ENCODE assay signal across 8 cellular contexts in genomic region chr1:3498246-3498930, GRCh38. TPM values are rescaled to one million over a fixed set of nuclear protein-coding genes. Genes with fewer than 3 reads are reported as not detected.
"Had no signal": no experiment of that assay in that cellular context is flagged by ENCODE, and none has a peak within 500 bp of the region (broad histone marks: within the 10 kb centered on the region; RNA-seq: fewer than 3 reads in every experiment).

No MANE protein-coding gene starts in this region.

- H3K4me1 ChIP-seq: HAP-1 had no signal

- H3K36me3 Mint-ChIP-seq: IgD-negative memory B cell had no signal

- DNase-seq: H7, KG1 had no signal

- H3K4me3 ChIP-seq: GM23338, HAP-1 had no signal

- H3K4me2 ChIP-seq: GM23338 had no signal

- H3K9me3 ChIP-seq: HAP-1 had no signal

- H2AFZ ChIP-seq: GM23338 had no signal

- H3K27ac ChIP-seq: HL-60 had no signal

- H3K9me3 Mint-ChIP-seq: GM23338, IgD-negative memory B cell had no signal

- H3K36me3 ChIP-seq: HAP-1 had no signal

- FAIRE-seq: HepG2 had no signal

- H3K27ac Mint-ChIP-seq: GM23338, IgD-negative memory B cell had no signal

- ATAC-seq: GM23338, HCT116, HepG2 had no signal

RNA-seq across cellular contexts. Expression of gene ARHGEF16, which starts 43.9 kb away (rescaled TPM):
- polyA plus RNA-seq: IgD-negative memory B cell had no signal
